9 cellular contexts compared by ENCODE assay signal in genomic region chr6:71496018-71496800, GRCh38.
DNase-seq lines count a peak whose midpoint lies in the region; ATAC-seq and TF ChIP-seq lines count a peak whose summit lies in the region.
"Had no signal": no experiment of that assay in that cellular context is flagged by ENCODE, and none has a peak within 500 bp of the region (broad histone marks: within the 10 kb centered on the region; RNA-seq: fewer than 3 reads in every experiment).

No MANE protein-coding gene starts in this region.

- in situ Hi-C loops in mammary epithelial cell (cut with MboI; ENCODE audit: low sequenced_read_pairs in 2 of 2), result no loop called here

- no peaks in the 10 kb centered on the region for H4K20me1 ChIP-seq in Loucy (ENCODE audit: insufficient read depth, low read length, poor library complexity, severe bottlenecking)
- H4K20me1 ChIP-seq in mammary epithelial cell (ENCODE audit: insufficient read depth, low read length), result no peaks in the 10 kb centered on the region

- H3K4me1 Mint-ChIP-seq in Caco-2 (ENCODE audit: low read depth, unreplicated experiment), result peaks cover 9% of the 10 kb centered on the region

- H3K9ac ChIP-seq in Loucy (ENCODE audit: low read depth, low read length, poor library complexity, severe bottlenecking) (no peak overlapping the region), mammary epithelial cell (ENCODE audit: insufficient read depth, low read length) (no peak overlapping the region)

- CTCF ChIA-PET in Caco-2 (lab: Charles Lee), result no interaction called here
- CTCF ChIA-PET in mammary epithelial cell (lab: Charles Lee; ENCODE audit: low non-redundant PET), result no interaction called here

- H3F3A ChIP-seq in Loucy (ENCODE audit: low read depth), result no peaks in the 10 kb centered on the region

- no peaks in the 10 kb centered on the region for H3K9me3 Mint-ChIP-seq in Caco-2 (ENCODE audit: unreplicated experiment)

- H3K27ac Mint-ChIP-seq in Caco-2 (ENCODE audit: unreplicated experiment), result no peak overlapping the region

- no peak for TF ChIP-seq POLR2A in gastroesophageal sphincter (IDR thresholded peaks at IDR 0.05)

- POLR2A ChIA-PET in Caco-2 (lab: Charles Lee), result no interaction called here

- TF ChIP-seq CTCF in GM12864 (IDR thresholded peaks at IDR 0.05; ENCODE audit: low read depth, low read length, missing control alignments), result no peak
- no peak for TF ChIP-seq CTCF in Loucy (conservative IDR thresholded peaks at IDR 0.05; ENCODE audit: low read length)
- no peak for TF ChIP-seq CTCF in gastroesophageal sphincter (IDR thresholded peaks at IDR 0.05)
- TF ChIP-seq CTCF in Caco-2 (IDR thresholded peaks at IDR 0.05; ENCODE audit: insufficient read depth in 1 of 2, low read depth in 1 of 2, low read length in 1 of 2, severe bottlenecking in 1 of 2, unreplicated experiment in 1 of 2), result no peak
- TF ChIP-seq CTCF in mammary epithelial cell (conservative IDR thresholded peaks at IDR 0.05 in 1 of 2, IDR thresholded peaks at IDR 0.05 in 1 of 2; ENCODE audit: extremely low read depth in 1 of 2, insufficient read depth in 1 of 2, low read depth in 1 of 2, low read length in 2 of 2), result no peak

- ATAC-seq in GM21717 (IDR thresholded peaks at IDR 0.05; ENCODE audit: unreplicated experiment), result peak; percentile 100
- peak; percentile 17 for ATAC-seq in gastroesophageal sphincter

- H3K4me3 ChIP-seq in GM12864 (ENCODE audit: low read depth, low read length) (no peak overlapping the region; the same call in 1 of the 2 replicates), Loucy (ENCODE audit: low read length, poor library complexity, severe bottlenecking) (peak overlapping the region; percentile 20), gastroesophageal sphincter (peak overlapping the region; percentile 38 to 58), Caco-2 (ENCODE audit: low read depth, low read length) (no peak overlapping the region), mammary epithelial cell (replicated peaks in 1 of 3; ENCODE audit: insufficient read depth in 1 of 3, low read depth in 2 of 3, low read length in 3 of 3) (no peak overlapping the region)

- H3K4me2 ChIP-seq in Loucy (ENCODE audit: low read depth, low read length, poor library complexity, severe bottlenecking) (peak overlapping the region; percentile 48), mammary epithelial cell (ENCODE audit: insufficient read depth, low read depth, low read length) (no peak overlapping the region)

- no peak for TF ChIP-seq EP300 in gastroesophageal sphincter (IDR thresholded peaks at IDR 0.05)

- DNase-seq in GM12864 (ENCODE audit: low read depth), result peak; percentile 58
- no peak for DNase-seq in Caco-2
- DNase-seq in SKM-1 treated with dmso at 0.1 percent for 144 hours (lab: John Stamatoyannopoulos, UW; ENCODE audit: unreplicated experiment), result no peak
- no peak for DNase-seq in mammary epithelial cell
- no peak for DNase-seq in NCI-H82 treated with DMSO at 0.1 percent for 48 hours (lab: John Stamatoyannopoulos, UW; ENCODE audit: unreplicated experiment)

- BruUV-seq in Caco-2 (replicated peaks; lab: Mats Ljungman, UMichigan) (no TSS peak), mammary epithelial cell (replicated peaks; lab: Mats Ljungman, UMichigan) (no TSS peak)

- H3K27ac ChIP-seq in gastroesophageal sphincter (peak overlapping the region; percentile 47 to 74 (median 56)), mammary epithelial cell (ENCODE audit: insufficient read depth, low read depth, low read length) (no peak overlapping the region)
- H3K27ac ChIP-seq: epithelial cell of prostate had no signal

- peaks cover 10% of the 10 kb centered on the region for H3K4me1 ChIP-seq in Loucy (ENCODE audit: insufficient read depth, low read length, poor library complexity, severe bottlenecking)
- H3K4me1 ChIP-seq in gastroesophageal sphincter, result peaks cover 4 to 18% (median 7%) of the 10 kb centered on the region in 3 donors
- H3K4me1 ChIP-seq in Caco-2, result peaks cover 45% of the 10 kb centered on the region
- peaks cover 5% of the 10 kb centered on the region for H3K4me1 ChIP-seq in mammary epithelial cell (ENCODE audit: insufficient read depth, low read length)

- H3K9me3 ChIP-seq in Loucy (ENCODE audit: insufficient read depth, low read depth, low read length) (no peaks in the 10 kb centered on the region), gastroesophageal sphincter (no peaks in the 10 kb centered on the region), Caco-2 (no peaks in the 10 kb centered on the region), mammary epithelial cell (replicated peaks; ENCODE audit: insufficient read depth, low read length) (no peaks in the 10 kb centered on the region)

- H3K79me2 ChIP-seq in Loucy (ENCODE audit: insufficient read depth, low read length) (no peaks in the 10 kb centered on the region), mammary epithelial cell (ENCODE audit: insufficient read depth, low read length) (no peaks in the 10 kb centered on the region)

- H3K36me3 Mint-ChIP-seq in Caco-2 (ENCODE audit: insufficient read depth, unreplicated experiment), result no peaks in the 10 kb centered on the region

- intact Hi-C loops in Caco-2 (cut with micrococcal nuclease; ENCODE audit: unreplicated experiment) (no loop called here), mammary epithelial cell (cut with micrococcal nuclease) (no loop called here)

- H3K4me3 Mint-ChIP-seq in Caco-2 (ENCODE audit: unreplicated experiment), result no peak overlapping the region

- WGBS in gastroesophageal sphincter (ENCODE audit: low coverage in 1 of 2), 2 donors, result 6 to 16% methylated on average over 5 of the region's 5 CpGs
- 92% methylated on average over 5 of the region's 5 CpGs for WGBS in mammary epithelial cell (ENCODE audit: low coverage, missing lambda C conversion rate)

- H3K9me2 ChIP-seq in Loucy (replicated peaks; ENCODE audit: low read depth, low read length), result no peaks in the 10 kb centered on the region

- no peaks in the 10 kb centered on the region for H3K36me3 ChIP-seq in Loucy (ENCODE audit: insufficient read depth, low read length)
- H3K36me3 ChIP-seq in gastroesophageal sphincter, result no peaks in the 10 kb centered on the region
- H3K36me3 ChIP-seq in Caco-2 (ENCODE audit: control insufficient read depth, insufficient read depth, low read length), result no peaks in the 10 kb centered on the region
- no peaks in the 10 kb centered on the region for H3K36me3 ChIP-seq in mammary epithelial cell (ENCODE audit: insufficient read depth, low read length)

- H2AFZ ChIP-seq in Loucy (ENCODE audit: low read length) (0 out of 2 replicates have a peak overlapping the region, but pooled peaks have one; percentile 35), mammary epithelial cell (ENCODE audit: low read depth, low read length) (no peak overlapping the region)

- dilution Hi-C loops in mammary epithelial cell (cut with HindIII; ENCODE audit: low sequenced_read_pairs), result no loop called here

- no peaks in the 10 kb centered on the region for H3K27me3 ChIP-seq in Loucy (ENCODE audit: insufficient read depth, low read length, poor library complexity, severe bottlenecking)
- H3K27me3 ChIP-seq in gastroesophageal sphincter, result no peaks in the 10 kb centered on the region
- no peaks in the 10 kb centered on the region for H3K27me3 ChIP-seq in Caco-2 (replicated peaks; ENCODE audit: control insufficient read depth, insufficient read depth, low read length)
- no peaks in the 10 kb centered on the region for H3K27me3 ChIP-seq in mammary epithelial cell (ENCODE audit: insufficient read depth, low read length)

- no peaks in the 10 kb centered on the region for H3K27me3 Mint-ChIP-seq in Caco-2 (ENCODE audit: insufficient read depth, unreplicated experiment)

Comparison
In these comparisons a context has a peak if more than half of its experiments do, and no peak if none do; other contexts are left out.
1. H3K4me3 ChIP-seq: peak in Loucy (single experiment) and gastroesophageal sphincter (2 of 2); none in GM12864 (single experiment), Caco-2 (single experiment) and mammary epithelial cell (0 of 3).